1 cellular context compared by ENCODE assay signal in the genomic region with DNA sequence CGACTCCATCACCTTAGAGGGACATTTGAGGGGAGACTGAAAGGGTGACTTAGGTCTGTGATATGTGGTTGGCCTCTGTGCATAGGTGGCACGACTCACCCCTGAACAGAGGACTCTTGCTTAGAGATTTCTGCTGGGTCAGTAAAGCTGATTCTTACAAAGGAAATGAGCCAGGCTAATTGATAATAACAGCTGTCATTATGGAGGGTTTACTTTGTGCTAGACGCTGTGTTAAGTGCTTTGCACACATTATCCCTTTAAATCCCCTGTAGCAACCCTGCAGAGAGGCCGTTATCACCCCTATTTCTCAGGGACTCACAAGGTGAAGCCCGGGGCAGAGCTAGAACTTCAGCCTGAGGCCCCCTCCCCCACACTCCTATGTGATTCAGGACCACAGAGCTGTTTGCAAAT.
TF ChIP-seq lines count a peak whose summit lies in the region.

No MANE protein-coding gene starts in this region.

TF ChIP-seq in H1, 55 proteins besides CTCF, POLR2A, EP300 and RAD21 (continued from another document):
- TF ChIP-seq JUN (IDR thresholded peaks at IDR 0.05; ENCODE audit: low read depth, low read length): no peak
- no peak for TF ChIP-seq POLR2AphosphoS5 (IDR thresholded peaks at IDR 0.05; ENCODE audit: low read depth, low read length)
- TF ChIP-seq KDM5A (IDR thresholded peaks at IDR 0.05; ENCODE audit: low read length): no peak
- no peak for TF ChIP-seq SRF (IDR thresholded peaks at IDR 0.05; ENCODE audit: low read depth, low read length)
- no peak for TF ChIP-seq NANOG (IDR thresholded peaks at IDR 0.05; ENCODE audit: insufficient read depth, low read depth, low read length, poor library complexity, severe bottlenecking)
- TF ChIP-seq CBX5 (IDR thresholded peaks at IDR 0.05; ENCODE audit: low read depth, low read length): no peak
- no peak for TF ChIP-seq FOSL1 (IDR thresholded peaks at IDR 0.05; ENCODE audit: insufficient read depth, low read depth, low read length)
- TF ChIP-seq TBP (IDR thresholded peaks at IDR 0.05; ENCODE audit: low read depth, low read length): no peak
- no peak for TF ChIP-seq RNF2 (IDR thresholded peaks at IDR 0.05; ENCODE audit: borderline replicate concordance, low read depth, low read length, missing control alignments, poor library complexity, severe bottlenecking)
- TF ChIP-seq CBX8 (IDR thresholded peaks at IDR 0.05; ENCODE audit: borderline replicate concordance, low read depth, low read length): no peak
- no peak for TF ChIP-seq BCL11A (IDR thresholded peaks at IDR 0.05; ENCODE audit: low read depth in 2 of 2, low read length in 2 of 2)
- no peak for TF ChIP-seq SP4 (IDR thresholded peaks at IDR 0.05; ENCODE audit: low read length)
- TF ChIP-seq CTBP2 (IDR thresholded peaks at IDR 0.05; ENCODE audit: borderline replicate concordance, insufficient read depth, insufficient read length, low read length): no peak
